22 cellular contexts compared by ENCODE assay signal in the genomic region with DNA sequence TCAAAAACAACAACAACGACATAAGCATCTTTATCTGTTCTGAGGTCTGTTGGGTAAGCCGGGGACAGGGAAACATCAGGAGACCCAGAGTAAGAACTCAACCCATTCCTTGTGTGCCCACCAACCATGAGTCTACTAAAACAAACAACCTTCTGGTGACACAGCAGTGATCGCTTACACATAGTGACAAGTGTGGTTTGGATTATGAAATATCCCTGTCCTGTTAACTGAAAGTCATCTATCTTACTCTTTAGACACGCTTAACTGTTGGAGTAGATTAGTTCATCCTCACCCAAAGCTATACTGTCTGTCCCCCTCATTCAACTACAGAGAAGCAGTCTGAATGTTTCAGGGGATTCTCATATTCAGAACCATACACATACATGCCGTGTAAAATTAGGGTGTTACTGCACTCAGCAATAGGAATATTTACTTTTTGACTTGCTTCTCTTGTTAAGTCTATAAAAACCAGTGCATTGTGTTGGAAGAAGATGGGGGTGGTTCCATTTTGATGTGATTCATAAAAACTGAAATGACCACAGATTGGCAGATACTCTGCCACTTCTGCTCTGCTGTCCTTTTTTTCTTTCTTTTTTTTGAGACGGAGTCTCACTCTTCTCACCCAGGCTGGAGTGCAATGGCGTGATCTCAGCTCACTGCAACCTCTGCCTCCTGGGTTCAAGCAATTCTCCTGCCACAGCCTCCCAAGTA.
"Had no signal": no experiment of that assay in that cellular context is flagged by ENCODE, and none has a peak within 500 bp of the region (broad histone marks: within the 10 kb centered on the region; RNA-seq: fewer than 3 reads in every experiment).

No MANE protein-coding gene starts in this region.

- H3K27ac ChIP-seq: brain microvascular endothelial cell, esophagus squamous epithelium, sigmoid colon, suprapubic skin had no signal

- H3K36me3 Mint-ChIP-seq: natural killer cell had no signal

- H3K27me3 ChIP-seq: brain microvascular endothelial cell, esophagus squamous epithelium, sigmoid colon, suprapubic skin, upper lobe of left lung had no signal

- DNase-seq: activated CD8-positive, alpha-beta memory T cell treated with anti-CD3 and anti-CD28 coated beads, Interleukin-2, amount 50 U/mL, for 4 hours; activated CD8-positive, alpha-beta T cell treated with anti-CD3 and anti-CD28 coated beads for 36 hours; activated gamma-delta T cell treated with Interleukin-2 at 50 U/mL for 16 hours; activated naive CD8-positive, alpha-beta T cell treated with anti-CD3 and anti-CD28 coated beads for 36 hours; activated T-cell treated with anti-CD3 and anti-CD28 coated beads, Interleukin-2, amount 50 U/mL, for 72 hours; brain microvascular endothelial cell; cerebellar nuclear complex; esophagus squamous epithelium; foreskin fibroblast; glutamatergic neuron; immature natural killer cell; left colon; mucosa of descending colon; natural killer cell; sigmoid colon; stimulated activated CD4-positive, alpha-beta T cell treated with anti-CD3 and anti-CD28 coated beads, Interleukin-12 subunit alpha, Interleukin-12 subunit beta, amount 100 ng/mL, for 4 hours; stimulated activated CD4-positive, alpha-beta T cell treated with anti-CD3 and anti-CD28 coated beads, Interleukin-2, amount 100 ng/mL, for 48 hours; stimulated activated naive CD4-positive, alpha-beta T cell treated with Interleukin-2 at 50 U/mL for 16 hours; T-helper 17 cell; upper lobe of left lung had no signal

- H3K9me3 ChIP-seq: esophagus squamous epithelium, mucosa of descending colon, sigmoid colon, suprapubic skin, upper lobe of left lung had no signal

- H3K36me3 ChIP-seq: brain microvascular endothelial cell, sigmoid colon, suprapubic skin had no signal

- H3K4me3 Mint-ChIP-seq: activated CD8-positive, alpha-beta T cell treated with anti-CD3 and anti-CD28 coated beads for 36 hours; activated naive CD8-positive, alpha-beta T cell treated with anti-CD3 and anti-CD28 coated beads for 36 hours; activated T-cell treated with anti-CD3 and anti-CD28 coated beads, Interleukin-2, amount 50 U/mL, for 72 hours; immature natural killer cell; natural killer cell; T-helper 17 cell had no signal

- FAIRE-seq: TTC549 had no signal

- H3K4me3 ChIP-seq: esophagus squamous epithelium, mucosa of descending colon, sigmoid colon, suprapubic skin, upper lobe of left lung had no signal

- H3K4me1 ChIP-seq: esophagus squamous epithelium, sigmoid colon, suprapubic skin, upper lobe of left lung had no signal

- H3K27me3 Mint-ChIP-seq: activated CD8-positive, alpha-beta T cell treated with anti-CD3 and anti-CD28 coated beads for 36 hours; activated naive CD8-positive, alpha-beta T cell treated with anti-CD3 and anti-CD28 coated beads for 36 hours; T-helper 17 cell had no signal

- H3K9me3 Mint-ChIP-seq: activated CD8-positive, alpha-beta T cell treated with anti-CD3 and anti-CD28 coated beads for 36 hours; activated naive CD8-positive, alpha-beta T cell treated with anti-CD3 and anti-CD28 coated beads for 36 hours; activated T-cell treated with anti-CD3 and anti-CD28 coated beads, Interleukin-2, amount 50 U/mL, for 72 hours; immature natural killer cell; natural killer cell had no signal

- H3K27ac Mint-ChIP-seq: activated CD8-positive, alpha-beta T cell treated with anti-CD3 and anti-CD28 coated beads for 36 hours; activated naive CD8-positive, alpha-beta T cell treated with anti-CD3 and anti-CD28 coated beads for 36 hours; activated T-cell treated with anti-CD3 and anti-CD28 coated beads, Interleukin-2, amount 50 U/mL, for 72 hours; immature natural killer cell; natural killer cell; T-helper 17 cell had no signal
